Comparison of ENCODE assay signal across 14 cellular contexts in genomic region chr2:38214209-38214717, GRCh38.
A peak's percentile ranks its signal among the peaks of the same experiment; 100 is the strongest.
DNase-seq lines count a peak whose midpoint lies in the region; ATAC-seq and TF ChIP-seq lines count a peak whose summit lies in the region.
"Had no signal": no experiment of that assay in that cellular context is flagged by ENCODE, and none has a peak within 500 bp of the region (broad histone marks: within the 10 kb centered on the region; RNA-seq: fewer than 3 reads in every experiment).

No MANE protein-coding gene starts in this region.

- peaks cover 2% of the 10 kb centered on the region for H3K27me3 Mint-ChIP-seq in activated naive CD4-positive, alpha-beta T cell treated with anti-CD3 and anti-CD28 coated beads for 36 hours (ENCODE audit: low read depth)
- peaks cover 15% of the 10 kb centered on the region for H3K27me3 Mint-ChIP-seq in activated T-helper 1 cell treated with anti-CD3 and anti-CD28 coated beads, Interleukin-12 subunit alpha, Interleukin-12 subunit beta, Interleukin-2, Interleukin-4 antibody, amounts not matched to agents 30 ng/mL and 10 ng/mL and 1 ng/mL, durations not matched to agents 14 hours and 24 hours and 36 hours (ENCODE audit: insufficient read depth)

- no peaks in the 10 kb centered on the region for H4K20me1 ChIP-seq in osteoblast (ENCODE audit: insufficient read depth, low read length)

- H3K4me3 ChIP-seq in osteoblast (ENCODE audit: insufficient read depth, low read length): no peak overlapping the region
- H3K4me3 ChIP-seq: psoas muscle had no signal

- H3K79me2 ChIP-seq in osteoblast (ENCODE audit: insufficient read depth, low read length): no peaks in the 10 kb centered on the region

- H3K27me3 ChIP-seq in osteoblast (ENCODE audit: insufficient read depth, low read length): no peaks in the 10 kb centered on the region

- H3K4me1 Mint-ChIP-seq in activated naive CD4-positive, alpha-beta T cell treated with anti-CD3 and anti-CD28 coated beads for 36 hours (ENCODE audit: low read depth): peaks cover 5% of the 10 kb centered on the region
- peaks cover 12% of the 10 kb centered on the region for H3K4me1 Mint-ChIP-seq in activated T-helper 1 cell treated with anti-CD3 and anti-CD28 coated beads, Interleukin-12 subunit alpha, Interleukin-12 subunit beta, Interleukin-2, Interleukin-4 antibody, amounts not matched to agents 30 ng/mL and 10 ng/mL and 1 ng/mL, durations not matched to agents 14 hours and 24 hours and 36 hours (ENCODE audit: low read depth)

- H3K36me3 Mint-ChIP-seq in activated naive CD4-positive, alpha-beta T cell treated with anti-CD3 and anti-CD28 coated beads for 36 hours (ENCODE audit: low read depth): no peaks in the 10 kb centered on the region
- peaks cover 2% of the 10 kb centered on the region for H3K36me3 Mint-ChIP-seq in activated T-helper 1 cell treated with anti-CD3 and anti-CD28 coated beads, Interleukin-12 subunit alpha, Interleukin-12 subunit beta, Interleukin-2, Interleukin-4 antibody, amounts not matched to agents 30 ng/mL and 10 ng/mL and 1 ng/mL, durations not matched to agents 14 hours and 24 hours and 36 hours (ENCODE audit: low read depth)

- no peak for TF ChIP-seq CTCF in osteoblast (IDR thresholded peaks at IDR 0.05; ENCODE audit: extremely low read depth, low read depth, low read length)

- peak; percentile 55 for DNase-seq in activated naive CD4-positive, alpha-beta T cell treated with anti-CD3 and anti-CD28 coated beads for 36 hours
- no peak for DNase-seq in activated naive CD4-positive, alpha-beta T cell treated with Interleukin-2 at 50 U/mL for 16 hours
- DNase-seq in HK-2 (ENCODE audit: unreplicated experiment) (peak; percentile 16), osteoblast (ENCODE audit: insufficient read length, low spot score, missing footprints) (peak; percentile 8), DMS153 treated with DMSO at 0.1 percent for 48 hours (lab: John Stamatoyannopoulos, UW; ENCODE audit: unreplicated experiment) (no peak)
- DNase-seq in activated T-helper 1 cell treated with anti-CD3 and anti-CD28 coated beads, Interleukin-12 subunit alpha, Interleukin-12 subunit beta, Interleukin-2, Interleukin-4 antibody, amounts not matched to agents 30 ng/mL and 10 ng/mL and 1 ng/mL, durations not matched to agents 14 hours and 24 hours and 36 hours (ENCODE audit: low spot score): no peak
- DNase-seq: activated CD4-positive, CD25-positive, alpha-beta regulatory T cell; GDM1; NCI-H1092 treated with DMSO at 0.1 percent for 48 hours; NK-92 treated with Interleukin-12 subunit alpha and Interleukin-12 subunit beta, amount 100 ng/mL, for 24 hours; psoas muscle had no signal

- no peaks in the 10 kb centered on the region for H3K9me3 ChIP-seq in osteoblast (ENCODE audit: low read depth, low read length)
- H3K9me3 ChIP-seq: psoas muscle had no signal

- CTCF ChIA-PET in activated naive CD4-positive, alpha-beta T cell treated with anti-CD3 and anti-CD28 coated beads for 36 hours (lab: Charles Lee): interaction anchor here (0.6 kb wide), 2 partner anchors 256 to 276 kb away, joined by 3 read pairs; no protein-coding TSS in a partner anchor

- no peak overlapping the region for H3K4me3 Mint-ChIP-seq in activated naive CD4-positive, alpha-beta T cell treated with anti-CD3 and anti-CD28 coated beads for 36 hours
- H3K4me3 Mint-ChIP-seq in activated T-helper 1 cell treated with anti-CD3 and anti-CD28 coated beads, Interleukin-12 subunit alpha, Interleukin-12 subunit beta, Interleukin-2, Interleukin-4 antibody, amounts not matched to agents 30 ng/mL and 10 ng/mL and 1 ng/mL, durations not matched to agents 14 hours and 24 hours and 36 hours: no peak overlapping the region
- H3K4me3 Mint-ChIP-seq: stimulated activated naive CD8-positive, alpha-beta T cell treated with anti-CD3 and anti-CD28 coated beads, Interleukin-15, Interleukin-2, amounts not matched to agents 100 ng/mL and 50 ng/mL, for 24 hours had no signal

- peaks cover 2% of the 10 kb centered on the region for H3K9me3 Mint-ChIP-seq in activated naive CD4-positive, alpha-beta T cell treated with anti-CD3 and anti-CD28 coated beads for 36 hours
- peaks cover 4% of the 10 kb centered on the region for H3K9me3 Mint-ChIP-seq in activated T-helper 1 cell treated with anti-CD3 and anti-CD28 coated beads, Interleukin-12 subunit alpha, Interleukin-12 subunit beta, Interleukin-2, Interleukin-4 antibody, amounts not matched to agents 30 ng/mL and 10 ng/mL and 1 ng/mL, durations not matched to agents 14 hours and 24 hours and 36 hours

- H3K4me2 ChIP-seq in osteoblast (ENCODE audit: insufficient read depth, low read length): no peak overlapping the region

- ATAC-seq in GM21723 (IDR thresholded peaks at IDR 0.05; ENCODE audit: unreplicated experiment): no peak
- no peak for ATAC-seq in GM19452 (IDR thresholded peaks at IDR 0.05; ENCODE audit: unreplicated experiment)
- ATAC-seq: psoas muscle had no signal

- H3K27ac ChIP-seq in osteoblast (ENCODE audit: low read depth, low read length): no peak overlapping the region
- H3K27ac ChIP-seq: psoas muscle had no signal

- no peak overlapping the region for H2AFZ ChIP-seq in osteoblast (ENCODE audit: low read length)

- peaks cover 20% of the 10 kb centered on the region for H3K4me1 ChIP-seq in osteoblast (ENCODE audit: insufficient read depth, low read length)
- H3K4me1 ChIP-seq: psoas muscle had no signal

- H3K36me3 ChIP-seq in osteoblast (ENCODE audit: insufficient read depth, low read length): no peaks in the 10 kb centered on the region

- H3K27ac Mint-ChIP-seq in activated naive CD4-positive, alpha-beta T cell treated with anti-CD3 and anti-CD28 coated beads for 36 hours: no peak overlapping the region
- peak overlapping the region; percentile 8 for H3K27ac Mint-ChIP-seq in activated T-helper 1 cell treated with anti-CD3 and anti-CD28 coated beads, Interleukin-12 subunit alpha, Interleukin-12 subunit beta, Interleukin-2, Interleukin-4 antibody, amounts not matched to agents 30 ng/mL and 10 ng/mL and 1 ng/mL, durations not matched to agents 14 hours and 24 hours and 36 hours
- H3K27ac Mint-ChIP-seq: stimulated activated naive CD8-positive, alpha-beta T cell treated with anti-CD3 and anti-CD28 coated beads, Interleukin-15, Interleukin-2, amounts not matched to agents 100 ng/mL and 50 ng/mL, for 24 hours had no signal

- intact Hi-C loops in activated naive CD4-positive, alpha-beta T cell treated with anti-CD3 and anti-CD28 coated beads for 36 hours (cut with micrococcal nuclease): no loop called here
- intact Hi-C loops in activated T-helper 1 cell treated with anti-CD3 and anti-CD28 coated beads, Interleukin-12 subunit alpha, Interleukin-12 subunit beta, Interleukin-2, Interleukin-4 antibody, amounts not matched to agents 30 ng/mL and 10 ng/mL and 1 ng/mL, durations not matched to agents 14 hours and 24 hours and 36 hours (cut with micrococcal nuclease): no loop called here

Comparison
In these comparisons a context has a peak if more than half of its experiments do, and no peak if none do; other contexts are left out.
1. DNase-seq: peak in activated naive CD4-positive, alpha-beta T cell treated with anti-CD3 and anti-CD28 coated beads for 36 hours (single experiment), HK-2 (single experiment) and osteoblast (single experiment); none in activated naive CD4-positive, alpha-beta T cell treated with Interleukin-2 at 50 U/mL for 16 hours (single experiment), activated T-helper 1 cell treated with anti-CD3 and anti-CD28 coated beads, Interleukin-12 subunit alpha, Interleukin-12 subunit beta, Interleukin-2, Interleukin-4 antibody, amounts not matched to agents 30 ng/mL and 10 ng/mL and 1 ng/mL, durations not matched to agents 14 hours and 24 hours and 36 hours (single experiment) and DMS153 treated with DMSO at 0.1 percent for 48 hours (single experiment).